17 cellular contexts compared by ENCODE assay signal in genomic region chr4:129144755-129145206, GRCh38.
"Had no signal": no experiment of that assay in that cellular context is flagged by ENCODE, and none has a peak within 500 bp of the region (broad histone marks: within the 10 kb centered on the region; RNA-seq: fewer than 3 reads in every experiment).

No MANE protein-coding gene starts in this region.

- H3K36me3 ChIP-seq: ovary, thoracic aorta, upper lobe of left lung had no signal

- ATAC-seq: left ventricle myocardium superior; mucosa of descending colon; sciatic nerve; stimulated activated naive B cell treated with anti-CD40 and anti-IgM and Interleukin-4, amounts not matched to agents 10 μg/mL and 1 μg/mL and 100 μg/mL, for 72 hours had no signal

- H3K4me1 ChIP-seq: upper lobe of left lung had no signal

- H3K36me3 Mint-ChIP-seq: activated naive CD8-positive, alpha-beta T cell treated with anti-CD3 and anti-CD28 coated beads, Interleukin-2, amount 10 ng/mL, durations not matched to agents 7 days and 5 days; memory B cell; naive B cell; stimulated activated naive B cell treated with anti-CD40 and anti-IgM and Interleukin-4, amounts not matched to agents 10 μg/mL and 1 μg/mL and 100 μg/mL, for 72 hours had no signal

- DNase-seq: activated CD4-positive, alpha-beta T cell treated with anti-CD3 and anti-CD28 coated beads for 1 hour; activated CD4-positive, alpha-beta T cell treated with anti-CD3 and anti-CD28 coated beads, Interleukin-2, amount 50 U/mL, for 4 hours; activated gamma-delta T cell treated with Interleukin-2 at 50 U/mL for 16 hours; activated naive CD8-positive, alpha-beta T cell treated with anti-CD3 and anti-CD28 coated beads, Interleukin-2, amount 10 ng/mL, durations not matched to agents 7 days and 5 days; amygdala; endodermal cell; erythroblast; left ventricle myocardium superior; mucosa of descending colon; naive B cell; ovary; stimulated activated naive B cell treated with anti-CD40 and anti-IgM and Interleukin-4, amounts not matched to agents 10 μg/mL and 1 μg/mL and 100 μg/mL, for 72 hours; upper lobe of left lung had no signal

- H3K27ac ChIP-seq: ovary, thoracic aorta, upper lobe of left lung had no signal

- H3K27ac Mint-ChIP-seq: activated naive CD8-positive, alpha-beta T cell treated with anti-CD3 and anti-CD28 coated beads, Interleukin-2, amount 10 ng/mL, durations not matched to agents 7 days and 5 days; endodermal cell; memory B cell; naive B cell; stimulated activated naive B cell treated with anti-CD40 and anti-IgM and Interleukin-4, amounts not matched to agents 10 μg/mL and 1 μg/mL and 100 μg/mL, for 72 hours; T-helper 1 cell treated with Interleukin-12 subunit alpha and Interleukin-12 subunit beta and Interleukin-4 antibody, amounts not matched to agents 30 μg/mL and 1 μg/mL, for 36 hours had no signal

- H3K9me3 Mint-ChIP-seq: activated naive CD8-positive, alpha-beta T cell treated with anti-CD3 and anti-CD28 coated beads, Interleukin-2, amount 10 ng/mL, durations not matched to agents 7 days and 5 days; endodermal cell; memory B cell; naive B cell; stimulated activated naive B cell treated with anti-CD40 and anti-IgM and Interleukin-4, amounts not matched to agents 10 μg/mL and 1 μg/mL and 100 μg/mL, for 72 hours; T-helper 1 cell treated with Interleukin-12 subunit alpha and Interleukin-12 subunit beta and Interleukin-4 antibody, amounts not matched to agents 30 μg/mL and 1 μg/mL, for 36 hours had no signal

- H3K4me3 ChIP-seq: mucosa of descending colon, ovary, thoracic aorta, upper lobe of left lung had no signal

- H3K9me3 ChIP-seq: mucosa of descending colon, ovary, thoracic aorta, upper lobe of left lung had no signal

- H3K27me3 ChIP-seq: ovary, upper lobe of left lung had no signal

- H3K4me3 Mint-ChIP-seq: activated naive CD8-positive, alpha-beta T cell treated with anti-CD3 and anti-CD28 coated beads, Interleukin-2, amount 10 ng/mL, durations not matched to agents 7 days and 5 days; endodermal cell; memory B cell; naive B cell; stimulated activated naive B cell treated with anti-CD40 and anti-IgM and Interleukin-4, amounts not matched to agents 10 μg/mL and 1 μg/mL and 100 μg/mL, for 72 hours; T-helper 1 cell treated with Interleukin-12 subunit alpha and Interleukin-12 subunit beta and Interleukin-4 antibody, amounts not matched to agents 30 μg/mL and 1 μg/mL, for 36 hours had no signal

- H3K4me1 Mint-ChIP-seq: activated naive CD8-positive, alpha-beta T cell treated with anti-CD3 and anti-CD28 coated beads, Interleukin-2, amount 10 ng/mL, durations not matched to agents 7 days and 5 days; memory B cell; naive B cell; stimulated activated naive B cell treated with anti-CD40 and anti-IgM and Interleukin-4, amounts not matched to agents 10 μg/mL and 1 μg/mL and 100 μg/mL, for 72 hours had no signal
